Comparison of ENCODE assay signal across 10 cellular contexts in the genomic region with DNA sequence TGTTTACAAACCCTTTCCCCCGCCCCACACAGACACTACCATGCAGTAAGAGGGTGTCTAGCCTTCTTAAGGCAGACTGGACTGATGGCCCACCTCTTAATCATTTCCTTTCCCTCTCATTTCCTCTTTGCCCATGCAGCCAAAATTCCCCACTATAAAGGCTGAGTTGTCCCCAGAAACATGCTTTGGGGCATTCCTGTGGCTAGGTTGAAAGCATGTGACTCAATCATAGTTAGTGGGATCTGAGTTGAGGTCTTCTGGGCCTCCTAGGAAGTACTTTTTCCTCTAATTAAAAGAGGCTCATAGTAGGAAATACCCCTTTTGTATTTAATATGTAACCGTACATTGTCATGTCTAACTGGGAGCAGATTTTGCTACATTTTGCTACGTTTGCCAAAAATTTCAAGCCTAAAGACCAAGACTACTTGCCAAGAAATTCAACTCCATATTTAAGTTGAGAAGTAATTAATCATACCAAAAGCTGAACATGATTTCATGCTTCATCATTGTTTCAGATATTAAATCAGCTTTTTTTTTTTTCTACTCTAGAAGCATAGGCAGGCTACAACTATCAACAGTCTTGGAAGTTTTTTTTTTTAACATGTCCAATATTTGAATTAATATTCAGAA.
DNase-seq lines count a peak whose midpoint lies in the region; ATAC-seq and TF ChIP-seq lines count a peak whose summit lies in the region.
"Had no signal": no experiment of that assay in that cellular context is flagged by ENCODE, and none has a peak within 500 bp of the region (broad histone marks: within the 10 kb centered on the region; RNA-seq: fewer than 3 reads in every experiment).

No MANE protein-coding gene starts in this region.

- TF ChIP-seq POLR2A in IMR-90 (IDR thresholded peaks at IDR 0.05; ENCODE audit: low read depth, low read length) (no peak), spleen (IDR thresholded peaks at IDR 0.05) (no peak)

- DNase-seq in IMR-90 = peak; percentile 96
- DNase-seq in chondrocyte (ENCODE audit: low spot score) = no peak
- DNase-seq in osteocyte (ENCODE audit: extremely low spot score, unreplicated experiment) = no peak
- no peak for DNase-seq in spleen
- DNase-seq in mesothelial cell of epicardium (ENCODE audit: low spot score in 2 of 2, unreplicated experiment in 2 of 2) = no peak
- no peak for DNase-seq in occipital lobe (lab: John Stamatoyannopoulos, UW)
- DNase-seq: caudate nucleus, NCI-H2029 treated with DMSO at 0.1 percent for 48 hours had no signal

- H3K27me3 Mint-ChIP-seq in chondrocyte (ENCODE audit: low read depth) = no peaks in the 10 kb centered on the region
- H3K27me3 Mint-ChIP-seq in osteocyte (ENCODE audit: unreplicated experiment) = no peaks in the 10 kb centered on the region
- peaks cover 1% of the 10 kb centered on the region for H3K27me3 Mint-ChIP-seq in mesothelial cell of epicardium (ENCODE audit: low read depth)

- TF ChIP-seq RAD21 in IMR-90 (IDR thresholded peaks at IDR 0.05; ENCODE audit: low read length) = no peak

- H3K27ac ChIP-seq in IMR-90 (ENCODE audit: insufficient read depth, low read length) (no peak overlapping the region), spleen (no peak overlapping the region)

- ATAC-seq in GM18508 (IDR thresholded peaks at IDR 0.05; ENCODE audit: insufficient read depth, unreplicated experiment) (peak; percentile 51), IMR-90 (ENCODE audit: low read depth) (peak; percentile 92), GM19328 (IDR thresholded peaks at IDR 0.05; ENCODE audit: unreplicated experiment) (no peak)

- H3K36me3 ChIP-seq in IMR-90 (ENCODE audit: control insufficient read depth, insufficient read depth, low read length) = no peaks in the 10 kb centered on the region
- no peaks in the 10 kb centered on the region for H3K36me3 ChIP-seq in spleen

- dilution Hi-C loops in IMR-90 (cut with HindIII; ENCODE audit: low sequenced_read_pairs, unreplicated experiment) = no loop called here

- H4K20me1 ChIP-seq in IMR-90 (ENCODE audit: insufficient read depth, low read length) = no peaks in the 10 kb centered on the region

- H2AK5ac ChIP-seq in IMR-90 (ENCODE audit: low read depth, low read length) = no peak overlapping the region

- H3K4me1 ChIP-seq in IMR-90 (ENCODE audit: control insufficient read depth, insufficient read depth, low read length) (peaks cover 7% of the 10 kb centered on the region; the same call in 1 of the 2 replicates), spleen (peaks cover 0 to 3% (median 0%) of the 10 kb centered on the region in 6 donors)

- H3K14ac ChIP-seq in IMR-90 (replicated peaks; ENCODE audit: low read depth, low read length) = no peak overlapping the region

- H2BK20ac ChIP-seq in IMR-90 (ENCODE audit: low read depth, low read length) = peak overlapping the region; percentile 82; the same call in 1 of the 2 replicates

- H3K27me3 ChIP-seq in IMR-90 (ENCODE audit: control insufficient read depth, insufficient read depth, low read length) (no peaks in the 10 kb centered on the region), spleen (replicated peaks in 1 of 7) (no peaks in the 10 kb centered on the region)

- H3K9me3 ChIP-seq in IMR-90 (ENCODE audit: control insufficient read depth, insufficient read depth, low read length) (no peaks in the 10 kb centered on the region), spleen (no peaks in the 10 kb centered on the region)

- H2BK5ac ChIP-seq in IMR-90 (ENCODE audit: low read depth, low read length, poor library complexity, severe bottlenecking) = peak overlapping the region; percentile 62

- H3K9me1 ChIP-seq in IMR-90 (ENCODE audit: insufficient read depth, low read length) = no peaks in the 10 kb centered on the region

- H3K4me3 ChIP-seq in IMR-90 (ENCODE audit: insufficient read depth, low read depth, low read length) (no peak overlapping the region), spleen (no peak overlapping the region)

- H2BK15ac ChIP-seq in IMR-90 (ENCODE audit: low read depth, low read length) = peak overlapping the region; percentile 35; the same call in 2 of the 3 replicates

- BruUV-seq in IMR-90 (replicated peaks; lab: Mats Ljungman, UMichigan) = no TSS peak

- peak overlapping the region; percentile 34; the same call in 1 of the 2 replicates for H3K56ac ChIP-seq in IMR-90 (ENCODE audit: extremely low read depth, insufficient read depth, low read length)

- no peak overlapping the region for H3K9ac ChIP-seq in IMR-90 (ENCODE audit: low read depth, low read length)

- no CpG with 5 or more reads among the region's 3 CpGs for WGBS in IMR-90 (ENCODE audit: extremely low coverage in 2 of 2, insufficient read length in 1 of 2), 2 experiments
- WGBS in spleen, 5 donors = 68 to 85% (median 77%) methylated on average over 3 of the region's 3 CpGs

- in situ Hi-C loops in IMR-90 (cut with MboI; ENCODE audit: low sequenced_read_pairs) = no loop called here

- peak overlapping the region; percentile 48; the same call in 1 of the 2 replicates for H3K4ac ChIP-seq in IMR-90 (ENCODE audit: low read depth, low read length)

- peak overlapping the region; percentile 17; the same call in 1 of the 2 replicates for H4K91ac ChIP-seq in IMR-90 (ENCODE audit: insufficient read depth, low read depth, low read length)

- intact Hi-C loops in IMR-90 (cut with micrococcal nuclease) = loop anchor here (5.0 kb wide), 1 partner anchor 215 kb away; no protein-coding TSS in a partner anchor
- intact Hi-C loops in spleen (cut with DNase I; ENCODE audit: low total_unique reads) = no loop called here

- peak overlapping the region; percentile 79; the same call in 1 of the 2 replicates for H4K5ac ChIP-seq in IMR-90 (ENCODE audit: low read depth, low read length)

- no peak overlapping the region for H3K4me2 ChIP-seq in IMR-90 (ENCODE audit: low read depth, low read length)

- TF ChIP-seq CTCF in IMR-90 (conservative IDR thresholded peaks at IDR 0.05; ENCODE audit: low read depth, low read length) (no peak), chondrocyte (IDR thresholded peaks at IDR 0.05) (no peak), osteocyte (IDR thresholded peaks at IDR 0.05) (no peak), spleen (IDR thresholded peaks at IDR 0.05 in 8 of 11, conservative IDR thresholded peaks at IDR 0.05 in 3 of 11) (no peak), mesothelial cell of epicardium (IDR thresholded peaks at IDR 0.05; ENCODE audit: unreplicated experiment) (no peak)

- H3K4me3 Mint-ChIP-seq in chondrocyte (ENCODE audit: unreplicated experiment) (no peak overlapping the region), osteocyte (ENCODE audit: unreplicated experiment) (no peak overlapping the region), mesothelial cell of epicardium (no peak overlapping the region)

- no peaks in the 10 kb centered on the region for H3K79me1 ChIP-seq in IMR-90 (ENCODE audit: low read depth in 1 of 2, low read length in 2 of 2)

- no peak overlapping the region; the same call in 1 of the 2 replicates for H3K18ac ChIP-seq in IMR-90 (ENCODE audit: low read depth, low read length)

- POLR2A ChIA-PET in IMR-90 (lab: Charles Lee; ENCODE audit: unreplicated experiment) = no interaction called here

- H3K9me3 Mint-ChIP-seq in chondrocyte (ENCODE audit: low read depth) (peaks cover 3% of the 10 kb centered on the region), osteocyte (ENCODE audit: unreplicated experiment) (peaks cover 4% of the 10 kb centered on the region), mesothelial cell of epicardium (no peaks in the 10 kb centered on the region)

- H2AK9ac ChIP-seq in IMR-90 (replicated peaks; ENCODE audit: low read depth, low read length, poor library complexity) = no peak overlapping the region

- H2BK120ac ChIP-seq in IMR-90 (ENCODE audit: low read depth, low read length) = peak overlapping the region; percentile 78

- peak overlapping the region; percentile 53 to 86 for H4K8ac ChIP-seq in IMR-90 (ENCODE audit: low read depth in 2 of 2, low read length in 2 of 2)

- H2AFZ ChIP-seq in IMR-90 (replicated peaks; ENCODE audit: low read length, poor library complexity) = no peak overlapping the region

- H3K27ac Mint-ChIP-seq in chondrocyte (ENCODE audit: unreplicated experiment) (peak overlapping the region; percentile 80), osteocyte (ENCODE audit: unreplicated experiment) (peak overlapping the region; percentile 92), mesothelial cell of epicardium (no peak overlapping the region)

- H3K23ac ChIP-seq in IMR-90 (ENCODE audit: low read depth, low read length) = no peak overlapping the region

- H3K4me1 Mint-ChIP-seq in chondrocyte (ENCODE audit: low read depth) (peaks cover 52% of the 10 kb centered on the region), osteocyte (ENCODE audit: unreplicated experiment) (peaks cover 50% of the 10 kb centered on the region), mesothelial cell of epicardium (peaks cover 9% of the 10 kb centered on the region)

- CTCF ChIA-PET in IMR-90 (lab: Yijun Ruan, JAX) = interaction anchor here (0.6 kb wide), 1 partner anchor 498 kb away, joined by 3 read pairs; no protein-coding TSS in a partner anchor

- H3K36me3 Mint-ChIP-seq in chondrocyte (ENCODE audit: low read depth) = no peaks in the 10 kb centered on the region
- H3K36me3 Mint-ChIP-seq in osteocyte (ENCODE audit: unreplicated experiment) = peaks cover 2% of the 10 kb centered on the region
- H3K36me3 Mint-ChIP-seq in mesothelial cell of epicardium = no peaks in the 10 kb centered on the region

TF ChIP-seq in IMR-90, 13 proteins besides CTCF, POLR2A, EP300 and RAD21 (continues in another document):
- TF ChIP-seq NFE2L2 (IDR thresholded peaks at IDR 0.05; ENCODE audit: low read depth, low read length) = no peak
- TF ChIP-seq CEBPB (IDR thresholded peaks at IDR 0.05; ENCODE audit: low read depth, low read length) = peak; percentile 96
- TF ChIP-seq CHD1 (IDR thresholded peaks at IDR 0.05; ENCODE audit: low read depth, low read length) = no peak
- TF ChIP-seq FOS (IDR thresholded peaks at IDR 0.05; ENCODE audit: low read depth, low read length) = peak; percentile 41
- TF ChIP-seq, protein P1, sequence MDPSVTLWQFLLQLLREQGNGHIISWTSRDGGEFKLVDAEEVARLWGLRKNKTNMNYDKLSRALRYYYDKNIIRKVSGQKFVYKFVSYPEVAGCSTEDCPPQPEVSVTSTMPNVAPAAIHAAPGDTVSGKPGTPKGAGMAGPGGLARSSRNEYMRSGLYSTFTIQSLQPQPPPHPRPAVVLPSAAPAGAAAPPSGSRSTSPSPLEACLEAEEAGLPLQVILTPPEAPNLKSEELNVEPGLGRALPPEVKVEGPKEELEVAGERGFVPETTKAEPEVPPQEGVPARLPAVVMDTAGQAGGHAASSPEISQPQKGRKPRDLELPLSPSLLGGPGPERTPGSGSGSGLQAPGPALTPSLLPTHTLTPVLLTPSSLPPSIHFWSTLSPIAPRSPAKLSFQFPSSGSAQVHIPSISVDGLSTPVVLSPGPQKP (IDR thresholded peaks at IDR 0.05; ENCODE audit: borderline replicate concordance, low read depth, low read length) = no peak
- no peak for TF ChIP-seq RCOR1 (IDR thresholded peaks at IDR 0.05; ENCODE audit: insufficient replicate concordance, low read length)
- peak; percentile 38; the same call in 1 of the 2 replicates for TF ChIP-seq MAFK (IDR thresholded peaks at IDR 0.05; ENCODE audit: low read depth, low read length)
- TF ChIP-seq MAZ (IDR thresholded peaks at IDR 0.05; ENCODE audit: borderline replicate concordance, low read depth, low read length) = no peak
- TF ChIP-seq SMC3 (IDR thresholded peaks at IDR 0.05; ENCODE audit: low read depth, low read length) = no peak
